In the genomic region with DNA sequence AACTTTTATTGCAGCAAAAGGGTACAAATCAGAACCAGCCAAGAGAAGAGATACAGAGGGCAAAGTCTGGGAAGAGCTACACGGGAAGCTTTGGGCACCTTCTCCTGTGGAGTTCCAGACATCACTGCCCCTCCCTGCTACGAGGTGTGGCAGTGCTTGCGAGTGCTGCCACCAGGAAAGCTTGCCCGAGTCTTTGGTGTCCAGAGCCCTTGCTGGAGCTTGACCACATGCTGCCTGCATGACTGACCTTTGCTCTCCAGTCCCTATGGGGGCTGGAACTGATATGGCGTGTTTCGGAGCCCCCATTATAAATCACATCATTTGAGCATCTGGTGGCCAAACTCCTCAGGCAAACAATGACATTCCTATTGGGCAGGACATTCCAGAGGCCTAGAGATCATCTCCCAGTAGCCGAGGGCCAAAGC, we compare ENCODE assay signal across 23 cellular contexts. TPM values are rescaled to one million over a fixed set of nuclear protein-coding genes. Genes with fewer than 3 reads are reported as not detected.
DNase-seq lines count a peak whose midpoint lies in the region; TF ChIP-seq lines count a peak whose summit lies in the region.
"Had no signal": no experiment of that assay in that cellular context is flagged by ENCODE, and none has a peak within 500 bp of the region (broad histone marks: within the 10 kb centered on the region; RNA-seq: fewer than 3 reads in every experiment).

No MANE protein-coding gene starts in this region.

- DNase-seq in AG20443 (ENCODE audit: low spot score) (peak; percentile 34), M059J (ENCODE audit: low read depth) (peak; percentile 25), kidney tubule cell (ENCODE audit: low spot score) (peak; percentile 13), neural crest cell (ENCODE audit: low read depth, low spot score) (no peak), DMS 273 treated with DMSO at 0.1 percent for 48 hours (lab: John Stamatoyannopoulos, UW) (no peak), NCI-H2196 (lab: John Stamatoyannopoulos, UW; ENCODE audit: unreplicated experiment) (no peak), hypothalamus (lab: John Stamatoyannopoulos, UW) (no peak), hepatic stellate cell (ENCODE audit: low spot score) (no peak)
- DNase-seq: activated CD4-positive, alpha-beta T cell treated with anti-CD3 and anti-CD28 coated beads, Interleukin-2, amount 10 ng/mL, durations not matched to agents 24 days and 14 days; activated naive CD4-positive, alpha-beta T cell treated with anti-CD3 and anti-CD28 coated beads, Interleukin-2, amount 10 ng/mL, durations not matched to agents 7 days and 5 days; amygdala; CD8-positive, alpha-beta memory T cell; gastrocnemius medialis; NCI-H1105; NCI-H2029; NCI-H2227 treated with DMSO at 0.1 percent for 48 hours; NCI-H748 treated with DMSO at 0.1 percent for 48 hours; right cardiac atrium; RPMI8226; stimulated activated naive CD8-positive, alpha-beta T cell treated with anti-CD3 and anti-CD28 coated beads, Interleukin-15, Interleukin-2, amounts not matched to agents 100 U/mL and 50 U/mL, for 24 hours had no signal

- no peak for TF ChIP-seq CTCF in neural crest cell (conservative IDR thresholded peaks at IDR 0.05)

- H3K9me3 Mint-ChIP-seq in neural crest cell: no peaks in the 10 kb centered on the region
- H3K9me3 Mint-ChIP-seq: activated CD4-positive, alpha-beta T cell treated with anti-CD3 and anti-CD28 coated beads, Interleukin-2, amount 10 ng/mL, durations not matched to agents 24 days and 14 days; activated naive CD4-positive, alpha-beta T cell treated with anti-CD3 and anti-CD28 coated beads, Interleukin-2, amount 10 ng/mL, durations not matched to agents 7 days and 5 days; activated T-helper 1 cell treated with anti-CD3 and anti-CD28 coated beads, Interleukin-12 subunit alpha, Interleukin-12 subunit beta, Interleukin-2, Interleukin-4 antibody, amounts not matched to agents 30 ng/mL and 10 ng/mL and 1 ng/mL, durations not matched to agents 14 hours and 24 hours and 36 hours; CD8-positive, alpha-beta memory T cell; T-helper 2 cell treated with Interferon-gamma antibody and Interleukin-4, amounts not matched to agents 5 μg/mL and 100 μg/mL, for 36 hours had no signal

- peak overlapping the region; percentile 81 for H3K27ac Mint-ChIP-seq in neural crest cell (ENCODE audit: unreplicated experiment)
- H3K27ac Mint-ChIP-seq: activated CD4-positive, alpha-beta T cell treated with anti-CD3 and anti-CD28 coated beads, Interleukin-2, amount 10 ng/mL, durations not matched to agents 24 days and 14 days; activated naive CD4-positive, alpha-beta T cell treated with anti-CD3 and anti-CD28 coated beads, Interleukin-2, amount 10 ng/mL, durations not matched to agents 7 days and 5 days; activated T-helper 1 cell treated with anti-CD3 and anti-CD28 coated beads, Interleukin-12 subunit alpha, Interleukin-12 subunit beta, Interleukin-2, Interleukin-4 antibody, amounts not matched to agents 30 ng/mL and 10 ng/mL and 1 ng/mL, durations not matched to agents 14 hours and 24 hours and 36 hours; B cell; T-helper 2 cell treated with Interferon-gamma antibody and Interleukin-4, amounts not matched to agents 5 μg/mL and 100 μg/mL, for 36 hours had no signal

- no peaks in the 10 kb centered on the region for H3K36me3 Mint-ChIP-seq in neural crest cell (ENCODE audit: low read depth)
- H3K36me3 Mint-ChIP-seq: activated naive CD4-positive, alpha-beta T cell treated with anti-CD3 and anti-CD28 coated beads, Interleukin-2, amount 10 ng/mL, durations not matched to agents 7 days and 5 days; CD8-positive, alpha-beta memory T cell had no signal

- no peak overlapping the region for H3K4me3 Mint-ChIP-seq in neural crest cell
- H3K4me3 Mint-ChIP-seq: activated CD4-positive, alpha-beta T cell treated with anti-CD3 and anti-CD28 coated beads, Interleukin-2, amount 10 ng/mL, durations not matched to agents 24 days and 14 days; activated naive CD4-positive, alpha-beta T cell treated with anti-CD3 and anti-CD28 coated beads, Interleukin-2, amount 10 ng/mL, durations not matched to agents 7 days and 5 days; activated T-helper 1 cell treated with anti-CD3 and anti-CD28 coated beads, Interleukin-12 subunit alpha, Interleukin-12 subunit beta, Interleukin-2, Interleukin-4 antibody, amounts not matched to agents 30 ng/mL and 10 ng/mL and 1 ng/mL, durations not matched to agents 14 hours and 24 hours and 36 hours; B cell; CD8-positive, alpha-beta memory T cell; T-helper 2 cell treated with Interferon-gamma antibody and Interleukin-4, amounts not matched to agents 5 μg/mL and 100 μg/mL, for 36 hours had no signal

- no peaks in the 10 kb centered on the region for H3K27me3 Mint-ChIP-seq in neural crest cell (ENCODE audit: low read depth)
- H3K27me3 Mint-ChIP-seq: B cell; CD8-positive, alpha-beta memory T cell had no signal

- peaks cover 26% of the 10 kb centered on the region for H3K4me1 Mint-ChIP-seq in neural crest cell
- H3K4me1 Mint-ChIP-seq: activated naive CD4-positive, alpha-beta T cell treated with anti-CD3 and anti-CD28 coated beads, Interleukin-2, amount 10 ng/mL, durations not matched to agents 7 days and 5 days; CD8-positive, alpha-beta memory T cell had no signal

RNA-seq across cellular contexts. Expression of a gene that starts 23.5 kb away (rescaled TPM):
- total RNA-seq in M059J (2014; rRNA removed; shearing (Covaris generic)): 34.9 and 46.8 TPM in 2 replicates
- 106 and 113 TPM in 2 replicates for total RNA-seq in neural crest cell

Comparison
In these comparisons a context has a peak if more than half of its experiments do, and no peak if none do; other contexts are left out.
1. DNase-seq: peak in AG20443 (single experiment), M059J (single experiment) and kidney tubule cell (single experiment); none in neural crest cell (single experiment), DMS 273 treated with DMSO at 0.1 percent for 48 hours (single experiment), NCI-H2196 (single experiment), hypothalamus (0 of 51) and hepatic stellate cell (single experiment).